12 cellular contexts compared by ENCODE assay signal in genomic region chr3:33911525-33912322, GRCh38.
DNase-seq lines count a peak whose midpoint lies in the region; ATAC-seq, FAIRE-seq and TF ChIP-seq lines count a peak whose summit lies in the region.
"Had no signal": no experiment of that assay in that cellular context is flagged by ENCODE, and none has a peak within 500 bp of the region (broad histone marks: within the 10 kb centered on the region; RNA-seq: fewer than 3 reads in every experiment).

No MANE protein-coding gene starts in this region.

- H3K27me3 Mint-ChIP-seq in stimulated activated naive CD8-positive, alpha-beta T cell treated with anti-CD3 and anti-CD28 coated beads, Interleukin-15, amount 100 ng/mL, for 72 hours, result no peaks in the 10 kb centered on the region
- no peaks in the 10 kb centered on the region for H3K27me3 Mint-ChIP-seq in activated CD8-positive, alpha-beta T cell treated with anti-CD3 and anti-CD28 coated beads, Interleukin-2, amount 10 ng/mL, durations not matched to agents 7 days and 5 days (ENCODE audit: low read depth)

- no peak overlapping the region for H3K27ac ChIP-seq in fibroblast of lung (ENCODE audit: insufficient read depth, low read length)

- peak; percentile 20 for FAIRE-seq in urothelium cell line (lab: Jason Lieb, UNC)
- FAIRE-seq: G401.6 had no signal

- no peak for DNase-seq in stimulated activated naive CD8-positive, alpha-beta T cell treated with anti-CD3 and anti-CD28 coated beads, Interleukin-15, Interleukin-2, amounts not matched to agents 100 U/mL and 50 U/mL, for 24 hours
- DNase-seq in stimulated activated naive CD8-positive, alpha-beta T cell treated with anti-CD3 and anti-CD28 coated beads, Interleukin-15, amount 100 ng/mL, for 72 hours, result no peak
- DNase-seq in fibroblast of lung (ENCODE audit: low read depth in 2 of 2) (peak; percentile 12 to 71), urothelium cell line (ENCODE audit: low spot score) (peak; percentile 56)
- DNase-seq in activated effector memory CD4-positive, alpha-beta T cell treated with Interleukin-2 at 50 U/mL for 16 hours, result no peak
- no peak for DNase-seq in activated CD8-positive, alpha-beta T cell treated with anti-CD3 and anti-CD28 coated beads, Interleukin-2, amount 10 ng/mL, durations not matched to agents 7 days and 5 days
- DNase-seq: cerebellar nuclear complex, NCI-H1105 had no signal

- peak; percentile 40 for ATAC-seq in stimulated activated naive CD8-positive, alpha-beta T cell treated with anti-CD3 and anti-CD28 coated beads, Interleukin-15, Interleukin-2, amounts not matched to agents 100 U/mL and 50 U/mL, for 24 hours
- no peak for ATAC-seq in stimulated activated naive CD8-positive, alpha-beta T cell treated with anti-CD3 and anti-CD28 coated beads, Interleukin-15, amount 100 ng/mL, for 72 hours
- ATAC-seq in SK-N-SH treated with all-trans-retinoic acid at 6 μM for 48 hours (peak; percentile 43; the same call in 1 of the 3 replicates), GM21447 (IDR thresholded peaks at IDR 0.05; ENCODE audit: unreplicated experiment) (no peak)
- ATAC-seq in activated CD8-positive, alpha-beta T cell treated with anti-CD3 and anti-CD28 coated beads, Interleukin-2, amount 10 ng/mL, durations not matched to agents 7 days and 5 days, result no peak

- H3K4me1 ChIP-seq in fibroblast of lung (ENCODE audit: control insufficient read depth, extremely low read depth, insufficient read depth, low read length), result no peaks in the 10 kb centered on the region

- no peaks in the 10 kb centered on the region for H3K79me2 ChIP-seq in fibroblast of lung (ENCODE audit: control insufficient read depth, insufficient read depth, low read length)

- POLR2A ChIA-PET in activated CD8-positive, alpha-beta T cell treated with anti-CD3 and anti-CD28 coated beads, Interleukin-2, amount 10 ng/mL, durations not matched to agents 7 days and 5 days (lab: Charles Lee), result no interaction called here

- H4K20me1 ChIP-seq in fibroblast of lung (ENCODE audit: control insufficient read depth, extremely low read depth, insufficient read depth, low read length), result no peaks in the 10 kb centered on the region

- H3K4me3 ChIP-seq in fibroblast of lung (replicated peaks in 1 of 4; ENCODE audit: control extremely low read depth in 1 of 4, insufficient read depth in 1 of 4, low read depth in 3 of 4, low read length in 4 of 4), result no peak overlapping the region

- H3K36me3 ChIP-seq in fibroblast of lung (ENCODE audit: control insufficient read depth, insufficient read depth, low read length), result no peaks in the 10 kb centered on the region

- H3K4me2 ChIP-seq in fibroblast of lung (ENCODE audit: extremely low read depth, insufficient read depth, low read length), result no peak overlapping the region

- no peaks in the 10 kb centered on the region for H3K27me3 ChIP-seq in fibroblast of lung (ENCODE audit: control insufficient read depth, insufficient read depth, low read length)

- CTCF ChIA-PET in activated CD8-positive, alpha-beta T cell treated with anti-CD3 and anti-CD28 coated beads, Interleukin-2, amount 10 ng/mL, durations not matched to agents 7 days and 5 days (lab: Charles Lee), result interaction anchor here (1.1 kb wide), 1 partner anchor 29 kb away, joined by 3 read pairs; no protein-coding TSS in a partner anchor

- H3K27ac Mint-ChIP-seq in stimulated activated naive CD8-positive, alpha-beta T cell treated with anti-CD3 and anti-CD28 coated beads, Interleukin-15, amount 100 ng/mL, for 72 hours, result no peak overlapping the region
- no peak overlapping the region for H3K27ac Mint-ChIP-seq in activated CD8-positive, alpha-beta T cell treated with anti-CD3 and anti-CD28 coated beads, Interleukin-2, amount 10 ng/mL, durations not matched to agents 7 days and 5 days
- H3K27ac Mint-ChIP-seq: progenitor cell of endocrine pancreas had no signal

- no peaks in the 10 kb centered on the region for H3K36me3 Mint-ChIP-seq in activated CD8-positive, alpha-beta T cell treated with anti-CD3 and anti-CD28 coated beads, Interleukin-2, amount 10 ng/mL, durations not matched to agents 7 days and 5 days (ENCODE audit: low read depth)

- no peaks in the 10 kb centered on the region for H3K9me3 ChIP-seq in fibroblast of lung (ENCODE audit: control insufficient read depth, insufficient read depth, low read depth, low read length)

- no peak overlapping the region for H3K4me3 Mint-ChIP-seq in stimulated activated naive CD8-positive, alpha-beta T cell treated with anti-CD3 and anti-CD28 coated beads, Interleukin-15, amount 100 ng/mL, for 72 hours
- no peak overlapping the region for H3K4me3 Mint-ChIP-seq in activated CD8-positive, alpha-beta T cell treated with anti-CD3 and anti-CD28 coated beads, Interleukin-2, amount 10 ng/mL, durations not matched to agents 7 days and 5 days

- TF ChIP-seq CTCF in fibroblast of lung (conservative IDR thresholded peaks at IDR 0.05 in 1 of 2, IDR thresholded peaks at IDR 0.05 in 1 of 2; ENCODE audit: low read depth in 1 of 2, low read length in 2 of 2), result no peak

- no peak overlapping the region for H2AFZ ChIP-seq in fibroblast of lung (ENCODE audit: low read length)

- H3K9me3 Mint-ChIP-seq in stimulated activated naive CD8-positive, alpha-beta T cell treated with anti-CD3 and anti-CD28 coated beads, Interleukin-15, amount 100 ng/mL, for 72 hours, result no peaks in the 10 kb centered on the region
- no peaks in the 10 kb centered on the region for H3K9me3 Mint-ChIP-seq in activated CD8-positive, alpha-beta T cell treated with anti-CD3 and anti-CD28 coated beads, Interleukin-2, amount 10 ng/mL, durations not matched to agents 7 days and 5 days (ENCODE audit: insufficient read depth)

- H3K4me1 Mint-ChIP-seq in stimulated activated naive CD8-positive, alpha-beta T cell treated with anti-CD3 and anti-CD28 coated beads, Interleukin-15, amount 100 ng/mL, for 72 hours, result no peaks in the 10 kb centered on the region
- H3K4me1 Mint-ChIP-seq in activated CD8-positive, alpha-beta T cell treated with anti-CD3 and anti-CD28 coated beads, Interleukin-2, amount 10 ng/mL, durations not matched to agents 7 days and 5 days (ENCODE audit: low read depth), result no peaks in the 10 kb centered on the region

- no peak overlapping the region for H3K9ac ChIP-seq in fibroblast of lung (ENCODE audit: insufficient read depth, low read length)

TF ChIP-seq in SK-N-SH treated with all-trans-retinoic acid at 6 μM for 48 hours, 23 proteins besides CTCF, POLR2A, EP300 and RAD21:
- TF ChIP-seq CSDC2 (CRISPR knock-in tag; IDR thresholded peaks at IDR 0.05), result no peak
- peak; percentile 39; the same call in 1 of the 2 replicates for TF ChIP-seq ISL1 (CRISPR knock-in tag; IDR thresholded peaks at IDR 0.05)

Comparison
In these comparisons a context has a peak if more than half of its experiments do, and no peak if none do; other contexts are left out.
1. ATAC-seq: peak in stimulated activated naive CD8-positive, alpha-beta T cell treated with anti-CD3 and anti-CD28 coated beads, Interleukin-15, Interleukin-2, amounts not matched to agents 100 U/mL and 50 U/mL, for 24 hours (single experiment) and SK-N-SH treated with all-trans-retinoic acid at 6 μM for 48 hours (single experiment); none in stimulated activated naive CD8-positive, alpha-beta T cell treated with anti-CD3 and anti-CD28 coated beads, Interleukin-15, amount 100 ng/mL, for 72 hours (single experiment), GM21447 (single experiment) and activated CD8-positive, alpha-beta T cell treated with anti-CD3 and anti-CD28 coated beads, Interleukin-2, amount 10 ng/mL, durations not matched to agents 7 days and 5 days (single experiment).
2. DNase-seq: peak in fibroblast of lung (2 of 2) and urothelium cell line (single experiment); none in stimulated activated naive CD8-positive, alpha-beta T cell treated with anti-CD3 and anti-CD28 coated beads, Interleukin-15, Interleukin-2, amounts not matched to agents 100 U/mL and 50 U/mL, for 24 hours (single experiment), stimulated activated naive CD8-positive, alpha-beta T cell treated with anti-CD3 and anti-CD28 coated beads, Interleukin-15, amount 100 ng/mL, for 72 hours (0 of 2), activated effector memory CD4-positive, alpha-beta T cell treated with Interleukin-2 at 50 U/mL for 16 hours (single experiment) and activated CD8-positive, alpha-beta T cell treated with anti-CD3 and anti-CD28 coated beads, Interleukin-2, amount 10 ng/mL, durations not matched to agents 7 days and 5 days (single experiment).